8 cellular contexts compared by ENCODE assay signal in the genomic region with DNA sequence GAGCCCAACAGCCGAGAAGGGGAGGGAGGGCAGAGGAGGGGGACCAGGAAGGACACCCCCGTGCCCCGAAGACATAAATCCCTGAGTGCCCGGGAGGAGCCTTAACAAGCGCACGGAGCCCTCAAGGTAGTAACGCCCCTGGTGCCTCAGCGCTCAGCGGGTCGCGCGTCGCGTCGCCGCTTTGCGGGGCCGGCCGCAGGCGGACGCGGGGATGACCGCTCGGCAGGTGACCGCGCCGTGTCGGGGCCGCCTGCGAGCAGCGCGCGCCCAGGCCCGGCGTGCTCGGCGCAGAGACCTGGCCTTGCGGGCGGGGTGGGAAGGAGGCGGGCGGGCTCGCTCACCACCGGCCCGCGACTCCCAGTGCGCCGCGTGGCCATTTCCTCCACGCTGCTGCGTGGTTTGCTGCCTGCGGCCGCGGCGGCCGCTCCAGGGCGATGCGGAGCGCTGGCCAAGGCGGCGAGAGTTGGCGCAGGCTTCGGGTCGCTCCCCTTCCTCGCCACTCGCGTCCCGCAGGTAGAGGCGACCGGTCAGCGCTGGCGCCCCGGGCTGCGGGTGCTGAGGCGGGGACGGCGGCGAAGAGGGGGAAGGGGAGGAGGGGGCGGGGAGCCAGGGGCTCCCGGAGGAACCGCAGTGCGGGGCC. TPM values are rescaled to one million over a fixed set of nuclear protein-coding genes. Genes with fewer than 3 reads are reported as not detected.
A peak's percentile ranks its signal among the peaks of the same experiment; 100 is the strongest.
DNase-seq lines count a peak whose midpoint lies in the region; ATAC-seq and TF ChIP-seq lines count a peak whose summit lies in the region.

No MANE protein-coding gene starts in this region.

- ATAC-seq in HG02870 (IDR thresholded peaks at IDR 0.05; ENCODE audit: unreplicated experiment), result peak; percentile 13

- intact Hi-C loops in esophagus muscularis mucosa (cut with DNase I), result loop anchor here (10.0 kb wide), 1 partner anchor 167 kb away; no protein-coding TSS in a partner anchor

- no peaks in the 10 kb centered on the region for H3K9me3 Mint-ChIP-seq in T-helper 2 cell treated with Interferon-gamma antibody and Interleukin-4, amounts not matched to agents 5 μg/mL and 100 μg/mL, for 36 hours
- H3K9me3 Mint-ChIP-seq in nephron, result no peaks in the 10 kb centered on the region

- DNase-seq in activated CD4-positive, alpha-beta T cell treated with anti-CD3 and anti-CD28 coated beads for 48 hours, result peak; percentile 5
- no peak for DNase-seq in activated CD4-positive, alpha-beta T cell treated with anti-CD3 and anti-CD28 coated beads for 4 hours
- no peak for DNase-seq in T-helper 2 cell treated with Interferon-gamma antibody and Interleukin-4, amounts not matched to agents 5 μg/mL and 100 μg/mL, for 36 hours (ENCODE audit: low spot score)
- no peak for DNase-seq in esophagus muscularis mucosa (ENCODE audit: extremely low spot score)
- no peak for DNase-seq in stimulated activated naive CD4-positive, alpha-beta T cell treated with Interleukin-2 at 50 U/mL for 16 hours (lab: John Stamatoyannopoulos, UW)
- DNase-seq in ureter (ENCODE audit: low spot score), result no peak

- no peaks in the 10 kb centered on the region for H3K36me3 ChIP-seq in esophagus muscularis mucosa

- H3K9me3 ChIP-seq in esophagus muscularis mucosa, result no peaks in the 10 kb centered on the region

- peaks cover 50% of the 10 kb centered on the region for H3K27me3 Mint-ChIP-seq in T-helper 2 cell treated with Interferon-gamma antibody and Interleukin-4, amounts not matched to agents 5 μg/mL and 100 μg/mL, for 36 hours (ENCODE audit: low read depth)
- peaks cover 71% of the 10 kb centered on the region for H3K27me3 Mint-ChIP-seq in nephron (ENCODE audit: low read depth)

- peak overlapping the region; percentile 76 for H3K4me3 Mint-ChIP-seq in T-helper 2 cell treated with Interferon-gamma antibody and Interleukin-4, amounts not matched to agents 5 μg/mL and 100 μg/mL, for 36 hours
- H3K4me3 Mint-ChIP-seq in nephron, result peak overlapping the region; percentile 89 to 90 (median 90)

- H3K4me1 ChIP-seq in esophagus muscularis mucosa, result peaks cover 0 to 27% (median 25%) of the 10 kb centered on the region in 4 donors

- H3K4me1 Mint-ChIP-seq in T-helper 2 cell treated with Interferon-gamma antibody and Interleukin-4, amounts not matched to agents 5 μg/mL and 100 μg/mL, for 36 hours (ENCODE audit: low read depth), result peaks cover 13% of the 10 kb centered on the region
- peaks cover 17% of the 10 kb centered on the region for H3K4me1 Mint-ChIP-seq in nephron

- H3K4me3 ChIP-seq in esophagus muscularis mucosa, result peak overlapping the region; percentile 67 to 77 (median 73)

- no peak for TF ChIP-seq EP300 in esophagus muscularis mucosa (IDR thresholded peaks at IDR 0.05)

- WGBS in esophagus muscularis mucosa, result 0% methylated on average over 1 of the region's 81 CpGs

- no peaks in the 10 kb centered on the region for H3K27me3 ChIP-seq in esophagus muscularis mucosa

- no peak overlapping the region for H3K27ac Mint-ChIP-seq in T-helper 2 cell treated with Interferon-gamma antibody and Interleukin-4, amounts not matched to agents 5 μg/mL and 100 μg/mL, for 36 hours
- H3K27ac Mint-ChIP-seq in nephron, result peak overlapping the region; percentile 41 to 96 (median 71)

- peak overlapping the region; percentile 69 to 85 (median 78) for H3K27ac ChIP-seq in esophagus muscularis mucosa (replicated peaks in 1 of 4)

- TF ChIP-seq CTCF in esophagus muscularis mucosa (IDR thresholded peaks at IDR 0.05) (no peak), nephron (IDR thresholded peaks at IDR 0.05; ENCODE audit: unreplicated experiment in 3 of 3) (no peak)

- H3K36me3 Mint-ChIP-seq in T-helper 2 cell treated with Interferon-gamma antibody and Interleukin-4, amounts not matched to agents 5 μg/mL and 100 μg/mL, for 36 hours (ENCODE audit: low read depth), result no peaks in the 10 kb centered on the region
- no peaks in the 10 kb centered on the region for H3K36me3 Mint-ChIP-seq in nephron (ENCODE audit: low read depth)

- TF ChIP-seq POLR2A in esophagus muscularis mucosa (IDR thresholded peaks at IDR 0.05; ENCODE audit: low read depth), result no peak

RNA-seq across cellular contexts. Expression of a gene that starts 0.6 kb away (rescaled TPM):
- total RNA-seq in esophagus muscularis mucosa (1 to 10 TPM; 3.6 to 7.0 (median 5.5) TPM), ureter (94.5 TPM)

Comparison
In these comparisons a context has a peak if more than half of its experiments do, and no peak if none do; other contexts are left out.
1. RNA of a gene that starts 0.6 kb away (total RNA-seq): 94.5 TPM in ureter (single experiment); 3.6 to 7.0 TPM in esophagus muscularis mucosa; every median in the first group is over 10 times any median in the second.